ENCODE assay signal across 8 cellular contexts in the genomic region with DNA sequence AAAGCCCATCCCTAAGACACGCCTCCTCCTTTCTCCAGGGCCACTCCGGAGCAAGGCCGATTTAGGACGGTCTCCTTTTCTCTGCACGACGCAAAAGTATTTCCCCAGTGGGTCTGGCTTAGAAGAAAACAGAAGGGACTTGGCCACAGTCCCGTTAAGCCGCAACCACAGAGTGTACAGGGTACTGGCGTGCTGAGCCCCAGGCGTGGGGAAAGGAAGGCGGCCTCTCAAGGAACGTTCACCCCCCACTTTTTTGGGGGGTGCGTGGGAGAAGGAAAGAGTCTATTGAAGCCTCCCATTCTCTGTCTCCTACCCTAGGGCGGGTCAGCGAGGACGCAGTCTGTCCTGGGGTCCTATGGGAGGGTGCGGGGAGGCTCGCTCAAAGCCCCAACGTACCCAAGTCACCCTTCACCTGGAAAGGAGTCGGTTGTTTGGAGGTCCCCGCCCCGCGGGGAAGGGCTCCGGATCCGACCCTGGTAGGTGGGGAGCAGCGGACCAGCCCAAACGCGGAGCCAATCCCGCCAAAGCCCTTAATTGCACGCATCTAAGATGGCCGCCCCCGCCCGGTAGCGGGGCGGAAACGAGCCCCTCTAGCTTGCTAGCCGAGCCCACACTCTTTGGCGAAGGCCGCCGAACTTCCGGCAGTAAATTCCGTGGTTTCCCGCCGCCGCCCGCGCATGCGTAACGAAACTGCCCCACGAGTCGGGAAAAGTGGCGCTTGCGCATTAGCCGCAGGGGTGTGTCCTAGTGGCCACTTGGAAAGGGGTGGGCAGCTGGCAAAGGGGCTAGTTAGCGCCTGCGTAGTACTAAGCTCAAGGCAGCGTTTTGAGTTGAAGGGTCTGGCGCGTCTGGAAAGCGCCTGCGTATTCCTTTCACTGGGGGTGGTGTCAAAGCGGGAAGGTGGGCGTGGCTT. TPM values are rescaled to one million over a fixed set of nuclear protein-coding genes. Genes with fewer than 3 reads are reported as not detected.
DNase-seq lines count a peak whose midpoint lies in the region; ATAC-seq and TF ChIP-seq lines count a peak whose summit lies in the region.

A gene with protein sequence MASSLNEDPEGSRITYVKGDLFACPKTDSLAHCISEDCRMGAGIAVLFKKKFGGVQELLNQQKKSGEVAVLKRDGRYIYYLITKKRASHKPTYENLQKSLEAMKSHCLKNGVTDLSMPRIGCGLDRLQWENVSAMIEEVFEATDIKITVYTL (minus strand): TSS at position 434 of the 913 bp plus-strand sequence. CDS start 722 bp downstream, outside the sequence.

- peak within 1 kb of the TSS; percentile 91 for H3K4me2 ChIP-seq in PC-9

- H3K36me3 ChIP-seq in PC-9 (ENCODE audit: low read depth), result 0 out of 2 replicates have a peak, but pooled peaks cover under 1% of the 10 kb centered on the region
- H3K36me3 ChIP-seq in mucosa of rectum (ENCODE audit: control insufficient read depth in 2 of 2, insufficient read depth in 2 of 2, low read length in 2 of 2), result peaks cover 7 to 19% of the 10 kb centered on the region in 2 donors

- H3K9me2 ChIP-seq in PC-9 (ENCODE audit: insufficient read depth), result no peaks in the 10 kb centered on the region

- intact Hi-C loops in PC-9 (cut with micrococcal nuclease; ENCODE audit: unreplicated experiment), result loop anchor here (1.0 to 5.0 kb wide), 2 partner anchors 75 to 1870 kb away; no protein-coding TSS in a partner anchor

- no peak for TF ChIP-seq CTCF in PC-9 (conservative IDR thresholded peaks at IDR 0.05)

- H3K4me1 ChIP-seq in PC-9 (replicated peaks; ENCODE audit: insufficient read depth) (peaks cover 32% of the 10 kb centered on the region), mucosa of rectum (ENCODE audit: control insufficient read depth in 2 of 2, insufficient read depth in 2 of 2, low read length in 2 of 2) (peaks cover 20 to 22% of the 10 kb centered on the region in 2 donors)

- H3K27ac ChIP-seq in PC-9 (peak within 1 kb of the TSS; percentile 96), mucosa of rectum (ENCODE audit: low read depth in 2 of 2, low read length in 2 of 2) (peak within 1 kb of the TSS; percentile 99 to 100)

- peaks cover 20% of the 10 kb centered on the region for H4K20me1 ChIP-seq in PC-9 (ENCODE audit: insufficient read depth)

- no peaks in the 10 kb centered on the region for H3K27me3 ChIP-seq in PC-9 (ENCODE audit: insufficient read depth, low read depth)
- H3K27me3 ChIP-seq in mucosa of rectum (ENCODE audit: control insufficient read depth in 2 of 2, insufficient read depth in 2 of 2, low read length in 2 of 2), result no peaks in the 10 kb centered on the region

- peaks cover 40% of the 10 kb centered on the region for H3F3A ChIP-seq in PC-9 (ENCODE audit: insufficient read depth, low read depth)

- POLR2A ChIA-PET in PC-9 (lab: Charles Lee; ENCODE audit: unreplicated experiment), result interaction anchor here (0.5 to 0.7 kb wide), 6 partner anchors 12 to 1559 kb away, joined by 3 to 7 read pairs (median 4); no protein-coding TSS in a partner anchor

- peak within 1 kb of the TSS; percentile 98 to 100 for H3K9ac ChIP-seq in mucosa of rectum (ENCODE audit: low read depth in 1 of 2, low read length in 2 of 2)

- H3K4me3 ChIP-seq in Jurkat, Clone E6-1 (ENCODE audit: low read length), result peak within 1 kb of the TSS; percentile 88
- peak within 1 kb of the TSS; percentile 82 for H3K4me3 ChIP-seq in PC-9
- peak within 1 kb of the TSS; percentile 95 to 96 for H3K4me3 ChIP-seq in mucosa of rectum (ENCODE audit: low read length in 2 of 2)

- BruUV-seq in PC-9 (replicated peaks; lab: Mats Ljungman, UMichigan), result TSS peak; percentile 69

- no peaks in the 10 kb centered on the region for H3K9me3 ChIP-seq in PC-9 (ENCODE audit: insufficient read depth, low read depth)
- H3K9me3 ChIP-seq in mucosa of rectum (ENCODE audit: control insufficient read depth in 2 of 2, low read length in 2 of 2), result no peaks in the 10 kb centered on the region

- peak; percentile 91 for TF ChIP-seq POLR2A in erythroblast (IDR thresholded peaks at IDR 0.05; ENCODE audit: low read length)

- CTCF ChIA-PET in PC-9 (lab: Charles Lee), result interaction anchor here (1.0 kb wide), 1 partner anchor 75 kb away, joined by 4 read pairs; no protein-coding TSS in a partner anchor

- H3K79me2 ChIP-seq in PC-9 (ENCODE audit: low read depth), result peaks cover 52% of the 10 kb centered on the region

- ATAC-seq in GM21619 (IDR thresholded peaks at IDR 0.05; ENCODE audit: unreplicated experiment), result peak; percentile 63

- DNase-seq in DMS153 (lab: John Stamatoyannopoulos, UW), result peak; percentile 100
- peak; percentile 99 for DNase-seq in Jurkat, Clone E6-1 (ENCODE audit: low read depth, low spot score)
- peak; percentile 95 to 99 for DNase-seq in PC-9
- peak; percentile 100 for DNase-seq in activated T-cell treated with anti-CD3 and anti-CD28 coated beads, Interleukin-2, amount 50 U/mL, for 1 hour
- DNase-seq in erythroblast (lab: John Stamatoyannopoulos, UW), result peak; percentile 100
- peak; percentile 99 to 100 for DNase-seq in stimulated activated CD8-positive, alpha-beta memory T cell treated with anti-CD3 and anti-CD28 coated beads, Interleukin-7, amount 100 ng/mL, for 1 hour (ENCODE audit: low read depth in 2 of 2)

- peak within 1 kb of the TSS; percentile 95 for H2AFZ ChIP-seq in PC-9

RNA-seq across cellular contexts. Expression of the gene that starts here (rescaled TPM):
- 55.8 TPM for polyA plus RNA-seq in Jurkat, Clone E6-1 (2012; ENCODE audit: insufficient read depth, insufficient read length)
- 30.7 and 35.0 TPM in 2 replicates for total RNA-seq in PC-9 (2021)

Comparison
In these comparisons a context has a peak if more than half of its experiments do, and no peak if none do; other contexts are left out.
1. Peak in every context shown above with its lines: DNase-seq, ATAC-seq, H3K4me3 ChIP-seq and H3K27ac ChIP-seq.